7 cellular contexts compared by ENCODE assay signal in genomic region chr12:21940972-21941521, GRCh38. TPM values are rescaled to one million over a fixed set of nuclear protein-coding genes. Genes with fewer than 3 reads are reported as not detected.
DNase-seq lines count a peak whose midpoint lies in the region; ATAC-seq and TF ChIP-seq lines count a peak whose summit lies in the region.

Gene ABCC9 (minus strand): TSS chr12:21941426. CDS start chr12:21936674, 4,752 bp downstream.

- H3K9me3 Mint-ChIP-seq in activated CD4-positive, alpha-beta memory T cell treated with anti-CD3 and anti-CD28 coated beads, Interleukin-2, amount 10 ng/mL, durations not matched to agents 7 days and 5 days: no peaks in the 10 kb centered on the region
- H3K9me3 Mint-ChIP-seq in glutamatergic neuron (ENCODE audit: unreplicated experiment): peaks cover 9% of the 10 kb centered on the region

- CTCF ChIA-PET in activated CD4-positive, alpha-beta memory T cell treated with anti-CD3 and anti-CD28 coated beads, Interleukin-2, amount 10 ng/mL, durations not matched to agents 7 days and 5 days (lab: Charles Lee): no interaction called here

- DNase-seq in H7: peak; percentile 50
- DNase-seq in activated CD4-positive, alpha-beta memory T cell treated with anti-CD3 and anti-CD28 coated beads, Interleukin-2, amount 10 ng/mL, durations not matched to agents 7 days and 5 days: no peak
- DNase-seq in glutamatergic neuron: peak; percentile 58
- no peak for DNase-seq in occipital lobe (lab: John Stamatoyannopoulos, UW)
- DNase-seq in KBM-7: no peak
- DNase-seq in NCI-H774 (lab: John Stamatoyannopoulos, UW): no peak

- TF ChIP-seq CTCF in glutamatergic neuron (IDR thresholded peaks at IDR 0.05; ENCODE audit: partially characterized antibody, unreplicated experiment): no peak

- POLR2A ChIA-PET in activated CD4-positive, alpha-beta memory T cell treated with anti-CD3 and anti-CD28 coated beads, Interleukin-2, amount 10 ng/mL, durations not matched to agents 7 days and 5 days (lab: Charles Lee): no interaction called here

- H3K36me3 ChIP-seq in H7 (replicated peaks; ENCODE audit: control insufficient read depth, insufficient read depth, low read length): no peaks in the 10 kb centered on the region

- peaks cover 34% of the 10 kb centered on the region for H3K27me3 ChIP-seq in H7 (ENCODE audit: control insufficient read depth, insufficient read depth, low read length)

- no peak for ATAC-seq in GM19035 (IDR thresholded peaks at IDR 0.05; ENCODE audit: unreplicated experiment)

- H3K4me1 Mint-ChIP-seq in activated CD4-positive, alpha-beta memory T cell treated with anti-CD3 and anti-CD28 coated beads, Interleukin-2, amount 10 ng/mL, durations not matched to agents 7 days and 5 days: peaks cover 17% of the 10 kb centered on the region
- H3K4me1 Mint-ChIP-seq in glutamatergic neuron (ENCODE audit: low read depth, unreplicated experiment): peaks cover 33% of the 10 kb centered on the region

- H3K27me3 Mint-ChIP-seq in activated CD4-positive, alpha-beta memory T cell treated with anti-CD3 and anti-CD28 coated beads, Interleukin-2, amount 10 ng/mL, durations not matched to agents 7 days and 5 days: peaks cover 53% of the 10 kb centered on the region
- H3K27me3 Mint-ChIP-seq in glutamatergic neuron (ENCODE audit: unreplicated experiment): peaks cover 15% of the 10 kb centered on the region

- in situ Hi-C loops in KBM-7 (cut with MboI; ENCODE audit: low pct_unique_long_range_greater_than_20kb, low sequenced_read_pairs): no loop called here

- no peak within 1 kb of the TSS for H3K27ac Mint-ChIP-seq in activated CD4-positive, alpha-beta memory T cell treated with anti-CD3 and anti-CD28 coated beads, Interleukin-2, amount 10 ng/mL, durations not matched to agents 7 days and 5 days
- H3K27ac Mint-ChIP-seq in glutamatergic neuron (ENCODE audit: unreplicated experiment): peak within 1 kb of the TSS; percentile 90

- H3K4me3 Mint-ChIP-seq in activated CD4-positive, alpha-beta memory T cell treated with anti-CD3 and anti-CD28 coated beads, Interleukin-2, amount 10 ng/mL, durations not matched to agents 7 days and 5 days: peak within 1 kb of the TSS; percentile 4
- peak within 1 kb of the TSS; percentile 89 for H3K4me3 Mint-ChIP-seq in glutamatergic neuron (ENCODE audit: unreplicated experiment)

- H3K4me3 ChIP-seq in H7 (ENCODE audit: insufficient read depth, low read depth, low read length): peak within 1 kb of the TSS; percentile 47

- H3K36me3 Mint-ChIP-seq in activated CD4-positive, alpha-beta memory T cell treated with anti-CD3 and anti-CD28 coated beads, Interleukin-2, amount 10 ng/mL, durations not matched to agents 7 days and 5 days (ENCODE audit: low read depth): peaks cover 2% of the 10 kb centered on the region
- H3K36me3 Mint-ChIP-seq in glutamatergic neuron (ENCODE audit: unreplicated experiment): peaks cover 9% of the 10 kb centered on the region

RNA-seq across cellular contexts. Expression of gene ABCC9, which starts in this region (rescaled TPM):
- not detected in 2 replicates for total RNA-seq in H7 (2014; rRNA removed; shearing (Covaris generic))
- total RNA-seq in activated CD4-positive, alpha-beta memory T cell treated with anti-CD3 and anti-CD28 coated beads, Interleukin-2, amount 10 ng/mL, durations not matched to agents 7 days and 5 days: not detected
- total RNA-seq in glutamatergic neuron (ENCODE audit: unreplicated experiment) (17.7 TPM), occipital lobe (21.2 TPM)

Comparison
In these comparisons a context has a peak if more than half of its experiments do, and no peak if none do; other contexts are left out.
1. RNA of gene ABCC9 (total RNA-seq): 21.2 TPM in occipital lobe (single experiment) and 17.7 TPM in glutamatergic neuron (single experiment); not detected in activated CD4-positive, alpha-beta memory T cell treated with anti-CD3 and anti-CD28 coated beads, Interleukin-2, amount 10 ng/mL, durations not matched to agents 7 days and 5 days and not detected in H7; every median in the first group is over 10 times any median in the second.
2. Peak in DNase-seq and H3K4me3 ChIP-seq in H7; RNA of the gene not detected or under 1 TPM.